In genomic region chr18:34444622-34445021, GRCh38 we compare ENCODE assay signal across 6 cellular contexts.
"Had no signal": no experiment of that assay in that cellular context is flagged by ENCODE, and none has a peak within 500 bp of the region (broad histone marks: within the 10 kb centered on the region; RNA-seq: fewer than 3 reads in every experiment).

No MANE protein-coding gene starts in this region.

- DNase-seq: H9, HCEC 1CT, IMR-90, KG1 had no signal

- H3K4me2 ChIP-seq: GM23338 had no signal

- H3K4me3 ChIP-seq: GM23338, K562 had no signal

- H2AFZ ChIP-seq: GM23338 had no signal

- ATAC-seq: GM23338, K562 had no signal
